In genomic region chr7:12490941-12491340, GRCh38 we compare ENCODE assay signal across 7 cellular contexts.
"Had no signal": no experiment of that assay in that cellular context is flagged by ENCODE, and none has a peak within 500 bp of the region (broad histone marks: within the 10 kb centered on the region; RNA-seq: fewer than 3 reads in every experiment).

No MANE protein-coding gene starts in this region.

- H3K27ac ChIP-seq: GM23248, KMS-11 had no signal

- H3K4me1 ChIP-seq: HAP-1 had no signal

- H2AFZ ChIP-seq: GM23248 had no signal

- DNase-seq: GM23248, HFFc6, Karpas-422, KBM-7 had no signal

- FAIRE-seq: HTR-8/SVneo had no signal

- H3K9ac ChIP-seq: GM23248, KMS-11 had no signal

- H3K4me2 ChIP-seq: KMS-11 had no signal

- H3K4me3 ChIP-seq: GM23248, HAP-1 had no signal

- H3K9me3 ChIP-seq: HAP-1 had no signal

- H3K36me3 ChIP-seq: HAP-1 had no signal
